ENCODE assay signal across 17 cellular contexts in the genomic region with DNA sequence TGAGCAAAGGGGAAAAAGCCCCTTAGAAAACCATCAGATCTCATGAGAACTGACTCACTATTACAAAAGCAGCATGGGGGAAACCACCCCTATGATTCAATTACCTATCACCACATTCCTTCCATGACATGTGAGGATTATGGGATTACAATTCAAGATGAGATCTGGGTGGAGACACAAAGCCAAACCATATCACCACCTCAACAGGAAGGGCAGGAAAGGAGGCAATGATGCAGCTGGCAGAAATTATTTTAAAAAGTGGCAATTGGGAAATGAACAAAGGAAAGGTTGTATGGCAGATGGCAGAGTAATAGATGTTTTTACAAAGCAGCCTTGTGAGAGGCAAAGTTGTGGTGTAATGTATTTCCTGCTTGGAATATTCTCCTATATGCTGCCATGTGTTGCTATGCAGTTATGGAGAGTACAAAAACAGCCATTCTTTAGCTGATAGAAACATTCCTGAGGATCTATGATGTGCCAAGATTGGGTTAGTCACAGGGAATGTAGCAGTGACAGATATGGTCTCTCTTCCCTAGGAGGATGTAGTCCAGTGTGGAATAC.
A peak's percentile ranks its signal among the peaks of the same experiment; 100 is the strongest.
DNase-seq lines count a peak whose midpoint lies in the region; ATAC-seq, FAIRE-seq and TF ChIP-seq lines count a peak whose summit lies in the region.
"Had no signal": no experiment of that assay in that cellular context is flagged by ENCODE, and none has a peak within 500 bp of the region (broad histone marks: within the 10 kb centered on the region; RNA-seq: fewer than 3 reads in every experiment).

No MANE protein-coding gene starts in this region.

- intact Hi-C loops in endothelial cell of umbilical vein (cut with micrococcal nuclease) = no loop called here
- intact Hi-C loops in posterior cingulate gyrus (cut with DNase I) = no loop called here
- intact Hi-C loops in Right ventricle myocardium inferior (cut with DNase I) = no loop called here

- no peak overlapping the region for H2BK12ac ChIP-seq in trophoblast cell (ENCODE audit: low read length)

- H3K27me3 ChIP-seq in endothelial cell of umbilical vein (ENCODE audit: control insufficient read depth in 2 of 2, insufficient read depth in 2 of 2, low read length in 2 of 2) (no peaks in the 10 kb centered on the region), trophoblast cell (ENCODE audit: insufficient read depth, low read length) (no peaks in the 10 kb centered on the region)

- H3K14ac ChIP-seq in trophoblast cell (ENCODE audit: low read length) = no peak overlapping the region

- in situ Hi-C loops in SK-MEL-5 (cut with HindIII; ENCODE audit: low pct_unique_long_range_greater_than_20kb, low sequenced_read_pairs) = no loop called here

- no peak overlapping the region for H2AFZ ChIP-seq in endothelial cell of umbilical vein (ENCODE audit: low read depth, low read length)
- H2AFZ ChIP-seq in trophoblast cell (ENCODE audit: insufficient read depth, low read length, poor library complexity) = no peak overlapping the region

- no peak overlapping the region for H2BK120ac ChIP-seq in trophoblast cell (ENCODE audit: insufficient read depth, low read length, poor library complexity)

- H4K8ac ChIP-seq in trophoblast cell (ENCODE audit: low read depth, low read length) = no peak overlapping the region

- dilution Hi-C loops in endothelial cell of umbilical vein (cut with MboI; ENCODE audit: extremely low pct_ligation_motif_present, low sequenced_read_pairs) = no loop called here

- ATAC-seq in HG03460 (IDR thresholded peaks at IDR 0.05; ENCODE audit: unreplicated experiment) = no peak
- ATAC-seq in Right ventricle myocardium inferior = no peak
- ATAC-seq: activated naive CD8-positive, alpha-beta T cell treated with anti-CD3 and anti-CD28 coated beads, Interleukin-2, amount 50 U/mL, for 24 hours; left colon had no signal

- TF ChIP-seq CTCF in endothelial cell of umbilical vein (IDR thresholded peaks at IDR 0.05; ENCODE audit: extremely low read depth in 1 of 2, insufficient read depth in 1 of 2, low read depth in 1 of 2, low read length in 2 of 2) (no peak), GM10248 (IDR thresholded peaks at IDR 0.05; ENCODE audit: control extremely low read depth, extremely low read depth, low read depth, missing control alignments) (no peak)

- no peak for FAIRE-seq in endothelial cell of umbilical vein (lab: Jason Lieb, UNC)

- H3K9me3 ChIP-seq in endothelial cell of umbilical vein (replicated peaks; ENCODE audit: control insufficient read depth, insufficient read depth, low read length) = no peaks in the 10 kb centered on the region
- peaks cover 2% of the 10 kb centered on the region for H3K9me3 ChIP-seq in trophoblast cell (ENCODE audit: insufficient read depth, low read depth, low read length)

- H3K27ac ChIP-seq in endothelial cell of umbilical vein (ENCODE audit: insufficient read depth, low read depth, low read length) = peak overlapping the region; percentile 45
- H3K27ac ChIP-seq in trophoblast cell (ENCODE audit: low read depth, low read length) = no peak overlapping the region
- H3K27ac ChIP-seq: C4-2B had no signal

- H3K79me2 ChIP-seq in endothelial cell of umbilical vein (ENCODE audit: control insufficient read depth, insufficient read depth, low read length) (no peaks in the 10 kb centered on the region), trophoblast cell (ENCODE audit: control insufficient read depth, insufficient read depth, low read length, poor library complexity) (no peaks in the 10 kb centered on the region)

- H3K9ac ChIP-seq in endothelial cell of umbilical vein (replicated peaks; ENCODE audit: extremely low read depth, insufficient read depth, low read length) (no peak overlapping the region), trophoblast cell (ENCODE audit: low read length) (no peak overlapping the region)

- H3K4me2 ChIP-seq in endothelial cell of umbilical vein (ENCODE audit: insufficient read depth, low read length) (no peak overlapping the region), trophoblast cell (ENCODE audit: low read length) (no peak overlapping the region)

- DNase-seq in ELR (ENCODE audit: low read depth) = peak; percentile 89
- DNase-seq in SK-MEL-5 (ENCODE audit: low read depth, low spot score) = peak; percentile 64
- peak; percentile 66 for DNase-seq in endothelial cell of umbilical vein (ENCODE audit: low read depth, low spot score)
- peak; percentile 1 to 38 for DNase-seq in trophoblast cell
- DNase-seq in posterior cingulate gyrus = no peak
- no peak for DNase-seq in GM10248 (ENCODE audit: extremely low spot score)
- DNase-seq in Right ventricle myocardium inferior (ENCODE audit: missing footprints) = no peak
- DNase-seq: activated CD8-positive, alpha-beta memory T cell treated with anti-CD3 and anti-CD28 coated beads, Interleukin-2, amount 50 U/mL, for 48 hours; activated naive CD8-positive, alpha-beta T cell treated with anti-CD3 and anti-CD28 coated beads, Interleukin-2, amount 50 U/mL, for 24 hours; glutamatergic neuron; left colon; NCI-H2107; NK-92 treated with Interleukin-12 subunit alpha and Interleukin-12 subunit beta, amount 100 ng/mL, for 24 hours; retina; stimulated activated CD4-positive, alpha-beta T cell treated with anti-CD3 and anti-CD28 coated beads, Interleukin-2, amount 100 ng/mL, for 48 hours had no signal

- H3K4me1 ChIP-seq in endothelial cell of umbilical vein (ENCODE audit: control insufficient read depth, extremely low read depth, insufficient read depth, low read length) = no peaks in the 10 kb centered on the region
- H3K4me1 ChIP-seq in trophoblast cell (ENCODE audit: control insufficient read depth in 1 of 2, insufficient read depth in 2 of 2, low read length in 2 of 2) = no peaks in the 10 kb centered on the region

- no peak overlapping the region for H3K4ac ChIP-seq in trophoblast cell (ENCODE audit: low read depth, low read length)

- no peak overlapping the region for H3K18ac ChIP-seq in trophoblast cell (ENCODE audit: low read length)

- no peak overlapping the region for H2BK5ac ChIP-seq in trophoblast cell (ENCODE audit: low read depth, low read length, poor library complexity)

- no peak overlapping the region for H4K91ac ChIP-seq in trophoblast cell (ENCODE audit: low read depth, low read length)

- H4K20me1 ChIP-seq in endothelial cell of umbilical vein (replicated peaks; ENCODE audit: control insufficient read depth, extremely low read depth, insufficient read depth, low read length) = no peaks in the 10 kb centered on the region

- no peak overlapping the region for H3K23ac ChIP-seq in trophoblast cell (ENCODE audit: low read length)

- H3K4me3 ChIP-seq in endothelial cell of umbilical vein (replicated peaks in 1 of 3; ENCODE audit: insufficient read depth in 1 of 3, low read depth in 1 of 3, low read length in 3 of 3) = no peak overlapping the region
- H3K4me3 ChIP-seq in trophoblast cell (ENCODE audit: low read depth, low read length) = no peak overlapping the region

- no peaks in the 10 kb centered on the region for H3K9me1 ChIP-seq in endothelial cell of umbilical vein (replicated peaks; ENCODE audit: control insufficient read depth, extremely low read depth, insufficient read depth, low read length)

- H2AK5ac ChIP-seq in trophoblast cell (ENCODE audit: low read length) = no peak overlapping the region

- CTCF ChIA-PET in endothelial cell of umbilical vein (lab: Charles Lee) = no interaction called here
- CTCF ChIA-PET in GM10248 (lab: Yijun Ruan, JAX) = no interaction called here

- H3K36me3 ChIP-seq in endothelial cell of umbilical vein (ENCODE audit: control insufficient read depth in 2 of 2, extremely low read depth in 1 of 2, insufficient read depth in 2 of 2, low read length in 2 of 2) (no peaks in the 10 kb centered on the region), trophoblast cell (ENCODE audit: control insufficient read depth in 1 of 2, insufficient read depth in 2 of 2, low read length in 2 of 2) (no peaks in the 10 kb centered on the region)

- BruUV-seq in endothelial cell of umbilical vein (replicated peaks; lab: Mats Ljungman, UMichigan) = TSS peak; percentile 9

- H4K12ac ChIP-seq in trophoblast cell (ENCODE audit: low read depth, low read length) = no peak overlapping the region

- TF ChIP-seq POLR2A in endothelial cell of umbilical vein (IDR thresholded peaks at IDR 0.05; ENCODE audit: low read depth, low read length) = no peak

- H3K79me1 ChIP-seq in trophoblast cell (ENCODE audit: low read length) = no peaks in the 10 kb centered on the region

- POLR2A ChIA-PET in endothelial cell of umbilical vein (lab: Charles Lee) = no interaction called here
- POLR2A ChIA-PET in GM10248 (lab: Yijun Ruan, JAX) = no interaction called here

TF ChIP-seq in endothelial cell of umbilical vein, 7 proteins besides CTCF, POLR2A, EP300 and RAD21:
- TF ChIP-seq GATA2 (IDR thresholded peaks at IDR 0.05; ENCODE audit: insufficient read depth, insufficient read length, low read depth, low read length) = peak; percentile 72
- no peak for TF ChIP-seq EZH2 (IDR thresholded peaks at IDR 0.05; ENCODE audit: borderline replicate concordance, low read depth, low read length, severe bottlenecking)
- TF ChIP-seq POLR2AphosphoS5 (IDR thresholded peaks at IDR 0.05; ENCODE audit: insufficient read depth, low read depth, low read length) = no peak
- TF ChIP-seq FOS (IDR thresholded peaks at IDR 0.05; ENCODE audit: borderline replicate concordance, insufficient read depth, low read length) = peak; percentile 82
- TF ChIP-seq, protein P1, sequence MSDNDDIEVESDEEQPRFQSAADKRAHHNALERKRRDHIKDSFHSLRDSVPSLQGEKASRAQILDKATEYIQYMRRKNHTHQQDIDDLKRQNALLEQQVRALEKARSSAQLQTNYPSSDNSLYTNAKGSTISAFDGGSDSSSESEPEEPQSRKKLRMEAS (IDR thresholded peaks at IDR 0.05; ENCODE audit: insufficient read depth, insufficient read length) = no peak
- peak; percentile 2 for TF ChIP-seq JUN (IDR thresholded peaks at IDR 0.05; ENCODE audit: borderline replicate concordance, insufficient read depth, insufficient read length, low read depth)
- no peak for TF ChIP-seq MYC (IDR thresholded peaks at IDR 0.05; ENCODE audit: low read depth, low read length)

Comparison
In these comparisons a context has a peak if more than half of its experiments do, and no peak if none do; other contexts are left out.
1. DNase-seq: peak in ELR (single experiment), SK-MEL-5 (single experiment), endothelial cell of umbilical vein (single experiment) and trophoblast cell (2 of 2); none in posterior cingulate gyrus (0 of 10), GM10248 (single experiment) and Right ventricle myocardium inferior (single experiment).